Comparison of ENCODE assay signal across 2 cellular contexts in genomic region chr16:70251651-70252354, GRCh38.
TF ChIP-seq lines count a peak whose summit lies in the region.

EXOSC6 (minus strand) TSS chr16:70251940; CDS start chr16:70251900, 40 bp downstream.

TF ChIP-seq in A549, 52 proteins besides CTCF, POLR2A, EP300 and RAD21 (continued from another document):
- TF ChIP-seq HMGXB4 (CRISPR knock-in tag; IDR thresholded peaks at IDR 0.05; ENCODE audit: borderline replicate concordance) (peak; percentile 83; the same call in 1 of the 2 replicates), SREBF2 (IDR thresholded peaks at IDR 0.05) (no peak), PHF8 (IDR thresholded peaks at IDR 0.05; ENCODE audit: borderline replicate concordance, low read depth) (peak; percentile 78; the same call in 1 of the 2 replicates), BHLHE40 (IDR thresholded peaks at IDR 0.05; ENCODE audit: low read depth, low read length) (no peak), FOSB (CRISPR knock-in tag; IDR thresholded peaks at IDR 0.05) (peak; percentile 40; the same call in 1 of the 2 replicates), RCOR1 (IDR thresholded peaks at IDR 0.05; ENCODE audit: low read depth, low read length) (no peak), CBX2 (IDR thresholded peaks at IDR 0.05; ENCODE audit: borderline replicate concordance, low read depth) (no peak), NPAS2 (CRISPR knock-in tag; IDR thresholded peaks at IDR 0.05; ENCODE audit: borderline replicate concordance) (no peak), FOXS1 (CRISPR knock-in tag; IDR thresholded peaks at IDR 0.05) (no peak), EHMT2 (IDR thresholded peaks at IDR 0.05; ENCODE audit: low read depth) (no peak), NFE2L2 (conservative IDR thresholded peaks at IDR 0.05; ENCODE audit: low read length) (no peak), NR3C1 (IDR thresholded peaks at IDR 0.05) (no peak), HOXB13 (CRISPR knock-in tag; IDR thresholded peaks at IDR 0.05; ENCODE audit: low read depth) (no peak), KDM5A (IDR thresholded peaks at IDR 0.05) (peak; percentile 41; the same call in 1 of the 2 replicates), CHD4 (IDR thresholded peaks at IDR 0.05; ENCODE audit: borderline replicate concordance) (no peak), ZC3H11A (IDR thresholded peaks at IDR 0.05) (no peak), ZSCAN20 (CRISPR knock-in tag; IDR thresholded peaks at IDR 0.05) (no peak), MYC (IDR thresholded peaks at IDR 0.05; ENCODE audit: borderline replicate concordance, low read length) (peak; percentile 36; the same call in 1 of the 2 replicates), USF2 (IDR thresholded peaks at IDR 0.05) (no peak), E2F6 (IDR thresholded peaks at IDR 0.05; ENCODE audit: borderline replicate concordance, low read depth) (peak; percentile 57; the same call in 1 of the 2 replicates)

TF ChIP-seq in GM12878, 131 proteins besides CTCF, POLR2A, EP300 and RAD21 (continued from another document and continues in another):
- TF ChIP-seq ZNF687 (IDR thresholded peaks at IDR 0.05) (0 out of 2 replicates have a peak, but pooled peaks have one; percentile 32), RB1 (IDR thresholded peaks at IDR 0.05; ENCODE audit: borderline replicate concordance) (peak; percentile 91; the same call in 1 of the 2 replicates), RCOR1 (conservative IDR thresholded peaks at IDR 0.05; ENCODE audit: low read depth, low read length) (no peak), PAX5 (IDR thresholded peaks at IDR 0.05; ENCODE audit: borderline replicate concordance, low read depth, low read length) (no peak), DPF2 (IDR thresholded peaks at IDR 0.05) (no peak), RFX5 (IDR thresholded peaks at IDR 0.05; ENCODE audit: low read depth, low read length) (no peak), MYB (IDR thresholded peaks at IDR 0.05; ENCODE audit: borderline replicate concordance, low read depth, low read length) (peak; percentile 37; the same call in 1 of the 2 replicates), SRF (IDR thresholded peaks at IDR 0.05; ENCODE audit: low read depth in 2 of 2, low read length in 2 of 2) (0 out of 4 replicates have a peak, but pooled peaks of 1 of the 2 experiments have one; percentile 12), SMAD5 (IDR thresholded peaks at IDR 0.05; ENCODE audit: low read depth) (peak; percentile 94), IKZF1 (conservative IDR thresholded peaks at IDR 0.05) (peak; percentile 86), CEBPB (IDR thresholded peaks at IDR 0.05; ENCODE audit: borderline replicate concordance in 1 of 2, low read depth in 2 of 2, low read length in 2 of 2) (0 out of 4 replicates have a peak, but pooled peaks of 1 of the 2 experiments have one; percentile 10), NR2C2 (IDR thresholded peaks at IDR 0.05; ENCODE audit: borderline replicate concordance, control insufficient read depth, insufficient read length, low read depth) (no peak), MAX (IDR thresholded peaks at IDR 0.05; ENCODE audit: low read depth, low read length) (peak; percentile 90), SIN3A (IDR thresholded peaks at IDR 0.05; ENCODE audit: low read depth, low read length) (peak; percentile 92), MTA3 (IDR thresholded peaks at IDR 0.05; ENCODE audit: borderline replicate concordance, low read length) (no peak), MTA2 (IDR thresholded peaks at IDR 0.05; ENCODE audit: low read depth) (no peak), GATAD2B (conservative IDR thresholded peaks at IDR 0.05; ENCODE audit: low read depth) (peak; percentile 75; the same call in 1 of the 2 replicates), STAT1 (conservative IDR thresholded peaks at IDR 0.05) (0 out of 2 replicates have a peak, but pooled peaks have one; percentile 23), KAT2A (conservative IDR thresholded peaks at IDR 0.05; ENCODE audit: control insufficient read depth, low read depth, low read length) (no peak), ELK1 (IDR thresholded peaks at IDR 0.05; ENCODE audit: low read depth, low read length) (peak; percentile 71), SMC3 (IDR thresholded peaks at IDR 0.05; ENCODE audit: borderline replicate concordance, low read length) (no peak; the same call in 1 of the 2 replicates), TBL1XR1 (IDR thresholded peaks at IDR 0.05; ENCODE audit: low read depth, low read length) (no peak), ZNF207 (IDR thresholded peaks at IDR 0.05; ENCODE audit: borderline replicate concordance) (peak; percentile 50; the same call in 1 of the 2 replicates), GABPA (IDR thresholded peaks at IDR 0.05; ENCODE audit: low read depth) (peak; percentile 81), MEF2B (IDR thresholded peaks at IDR 0.05; ENCODE audit: partially characterized antibody, poor library complexity, severe bottlenecking) (no peak), RAD51 (IDR thresholded peaks at IDR 0.05) (no peak), ZNF384 (IDR thresholded peaks at IDR 0.05; ENCODE audit: borderline replicate concordance, low read depth, low read length) (no peak), ZNF592 (IDR thresholded peaks at IDR 0.05) (no peak), ZNF622 (IDR thresholded peaks at IDR 0.05) (no peak), ATF7 (IDR thresholded peaks at IDR 0.05; ENCODE audit: low read depth) (no peak; the same call in 1 of the 2 replicates), ZZZ3 (IDR thresholded peaks at IDR 0.05; ENCODE audit: control insufficient read depth, insufficient read length, low read depth) (no peak), CHD1 (IDR thresholded peaks at IDR 0.05; ENCODE audit: low read depth, low read length) (peak; percentile 72; the same call in 1 of the 2 replicates), KLF5 (IDR thresholded peaks at IDR 0.05; ENCODE audit: partially characterized antibody) (no peak), YY1 (IDR thresholded peaks at IDR 0.05; ENCODE audit: low read depth, low read length) (peak; percentile 92), BCL11A (IDR thresholded peaks at IDR 0.05; ENCODE audit: low read depth, low read length) (no peak), SUZ12 (IDR thresholded peaks at IDR 0.05; ENCODE audit: unreplicated experiment) (no peak), BRCA1 (IDR thresholded peaks at IDR 0.05; ENCODE audit: low read depth, low read length) (no peak), ATF3 (IDR thresholded peaks at IDR 0.05; ENCODE audit: borderline replicate concordance, extremely low read depth, low read depth, low read length) (no peak), E4F1 (IDR thresholded peaks at IDR 0.05; ENCODE audit: borderline replicate concordance, partially characterized antibody) (peak; percentile 52), NFXL1 (IDR thresholded peaks at IDR 0.05; ENCODE audit: borderline replicate concordance) (no peak), BCL3 (IDR thresholded peaks at IDR 0.05; ENCODE audit: borderline replicate concordance, insufficient read depth, low read depth, low read length, poor library complexity, severe bottlenecking) (peak; percentile 83), HSF1 (IDR thresholded peaks at IDR 0.05; ENCODE audit: low read depth, low read length) (no peak)
